1 cellular context compared by ENCODE assay signal in genomic region chr17:78745407-78746088, GRCh38.
TF ChIP-seq lines count a peak whose summit lies in the region.

No MANE protein-coding gene starts in this region.

TF ChIP-seq in GM23338, 12 proteins besides CTCF, POLR2A, EP300 and RAD21 (continued from another document):
- TF ChIP-seq ZNF462 (CRISPR knock-in tag; IDR thresholded peaks at IDR 0.05), result no peak
TF ChIP-seq in GM23338: peak in this region for 0.
